1 cellular context compared by ENCODE assay signal in the genomic region with DNA sequence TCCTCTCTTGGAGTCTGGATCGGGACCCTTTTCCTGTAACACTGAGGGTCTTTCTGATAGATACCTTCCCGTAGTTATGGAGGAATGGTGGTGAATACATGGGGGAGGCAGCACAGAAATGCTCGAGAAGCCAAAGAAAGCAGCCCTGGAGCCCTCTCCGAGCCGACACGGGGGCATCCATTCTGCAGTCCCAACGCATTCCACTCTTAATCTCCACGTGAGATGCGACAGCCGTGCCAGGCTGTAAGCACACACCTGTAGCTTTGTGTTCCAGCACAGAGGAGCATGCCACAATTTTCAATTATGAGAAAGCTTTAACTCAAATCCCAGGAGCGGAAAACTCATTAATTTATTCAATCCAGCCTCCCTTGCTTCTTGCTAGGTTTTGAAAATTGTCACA.
TF ChIP-seq lines count a peak whose summit lies in the region.

No MANE protein-coding gene starts in this region.

TF ChIP-seq in GM12891, 5 proteins besides CTCF, POLR2A, EP300 and RAD21:
- TF ChIP-seq POU2F2 (IDR thresholded peaks at IDR 0.05; ENCODE audit: low read depth, low read length) (no peak), POLR2AphosphoS5 (IDR thresholded peaks at IDR 0.05; ENCODE audit: low read depth, low read length) (no peak), PAX5 (IDR thresholded peaks at IDR 0.05; ENCODE audit: insufficient read depth, low read length, severe bottlenecking) (no peak), TAF1 (IDR thresholded peaks at IDR 0.05; ENCODE audit: low read depth, low read length) (no peak), SPI1 (IDR thresholded peaks at IDR 0.05; ENCODE audit: low read depth, low read length) (no peak)
